Comparison of ENCODE assay signal across 15 cellular contexts in genomic region chr7:591856-592628, GRCh38.
DNase-seq lines count a peak whose midpoint lies in the region; ATAC-seq and TF ChIP-seq lines count a peak whose summit lies in the region.
"Had no signal": no experiment of that assay in that cellular context is flagged by ENCODE, and none has a peak within 500 bp of the region (broad histone marks: within the 10 kb centered on the region; RNA-seq: fewer than 3 reads in every experiment).

No MANE protein-coding gene starts in this region.

- no peaks in the 10 kb centered on the region for H3F3A ChIP-seq in GM23338 (replicated peaks; ENCODE audit: low read depth)

- no peaks in the 10 kb centered on the region for H3K9me2 ChIP-seq in GM23338 (ENCODE audit: insufficient read depth)

- no peak for DNase-seq in GM23338 (ENCODE audit: low spot score)
- DNase-seq in central memory CD8-positive, alpha-beta T cell (ENCODE audit: low spot score in 2 of 2), result no peak
- no peak for DNase-seq in progenitor cell of endocrine pancreas (ENCODE audit: low spot score, unreplicated experiment)
- no peak for DNase-seq in HUDEP-2 (lab: John Stamatoyannopoulos, UW; ENCODE audit: unreplicated experiment in 76 of 76)
- DNase-seq in AML-193 (lab: John Stamatoyannopoulos, UW), result no peak
- DNase-seq in 8988T, result no peak
- DNase-seq: C1 segment of cervical spinal cord; HCEC 1CT; NCI-H1092 treated with DMSO at 0.1 percent for 48 hours; NCI-H1694 treated with DMSO at 0.1 percent for 48 hours; NCI-H345; NCI-H526 treated with DMSO at 0.1 percent for 48 hours; NK-92 treated with Interleukin-12 subunit alpha and Interleukin-12 subunit beta, amount 100 ng/mL, for 24 hours; PC-3 had no signal

- H3K4me3 ChIP-seq in BLaER1 treated with 17β-estradiol and CSF1 and Interleukin-3, amounts not matched to agents 10 nM and 100 nM, result peak overlapping the region in 3 of 10 experiments; percentile 43 to 59 (median 53); a peak in 2 of 20 replicates
- H3K4me3 ChIP-seq in GM23338, result no peak overlapping the region

- peaks cover 4 to 25% (median 13%) of the 10 kb centered on the region in 11 experiments; a peak in 12 of 22 replicates for H3K36me3 ChIP-seq in BLaER1 treated with 17β-estradiol and CSF1 and Interleukin-3, amounts not matched to agents 10 nM and 100 nM
- no peaks in the 10 kb centered on the region for H3K36me3 ChIP-seq in GM23338 (ENCODE audit: insufficient read depth)

- H3K4me1 ChIP-seq in BLaER1 treated with 17β-estradiol and CSF1 and Interleukin-3, amounts not matched to agents 10 nM and 100 nM, result peaks cover 54 to 80% (median 78%) of the 10 kb centered on the region in 10 experiments
- H3K4me1 ChIP-seq in GM23338 (ENCODE audit: insufficient read depth), result no peaks in the 10 kb centered on the region

- peak overlapping the region in 10 of 11 experiments; percentile 26 to 88 (median 78); a peak in 18 of 22 replicates for H3K9ac ChIP-seq in BLaER1 treated with 17β-estradiol and CSF1 and Interleukin-3, amounts not matched to agents 10 nM and 100 nM

- no peaks in the 10 kb centered on the region for H3K79me2 ChIP-seq in GM23338 (replicated peaks; ENCODE audit: insufficient read depth)

- no peak overlapping the region for H2AFZ ChIP-seq in GM23338

- TF ChIP-seq CTCF in GM23338 (conservative IDR thresholded peaks at IDR 0.05; ENCODE audit: low read depth in 2 of 2) (no peak), progenitor cell of endocrine pancreas (IDR thresholded peaks at IDR 0.05; ENCODE audit: unreplicated experiment) (no peak)

- peaks cover 9% of the 10 kb centered on the region for H3K27me3 Mint-ChIP-seq in GM23338 (ENCODE audit: insufficient read depth, low read depth, poor library complexity)
- H3K27me3 Mint-ChIP-seq in central memory CD8-positive, alpha-beta T cell, result no peaks in the 10 kb centered on the region
- no peaks in the 10 kb centered on the region for H3K27me3 Mint-ChIP-seq in progenitor cell of endocrine pancreas

- H3K9me3 ChIP-seq in BLaER1 treated with 17β-estradiol and CSF1 and Interleukin-3, amounts not matched to agents 10 nM and 100 nM (replicated peaks in 1 of 11), result peaks cover 11 to 39% (median 30%) of the 10 kb centered on the region in 11 experiments

- H3K4me1 Mint-ChIP-seq in GM23338, result no peaks in the 10 kb centered on the region
- H3K4me1 Mint-ChIP-seq in central memory CD8-positive, alpha-beta T cell, result no peaks in the 10 kb centered on the region
- H3K4me1 Mint-ChIP-seq in progenitor cell of endocrine pancreas (ENCODE audit: low read depth), result no peaks in the 10 kb centered on the region

- peaks cover 0 to 69% (median 27%) of the 10 kb centered on the region in 11 experiments; a peak in 16 of 22 replicates for H3K27me3 ChIP-seq in BLaER1 treated with 17β-estradiol and CSF1 and Interleukin-3, amounts not matched to agents 10 nM and 100 nM
- no peaks in the 10 kb centered on the region for H3K27me3 ChIP-seq in GM23338 (ENCODE audit: insufficient read depth)

- no peak overlapping the region for H3K4me3 Mint-ChIP-seq in GM23338
- no peak overlapping the region for H3K4me3 Mint-ChIP-seq in central memory CD8-positive, alpha-beta T cell
- no peak overlapping the region for H3K4me3 Mint-ChIP-seq in progenitor cell of endocrine pancreas (ENCODE audit: low read depth)

- H3K36me3 Mint-ChIP-seq in GM23338 (ENCODE audit: low read depth), result peaks cover 40% of the 10 kb centered on the region
- H3K36me3 Mint-ChIP-seq in central memory CD8-positive, alpha-beta T cell (ENCODE audit: insufficient read depth), result peaks cover 8% of the 10 kb centered on the region
- H3K36me3 Mint-ChIP-seq in progenitor cell of endocrine pancreas (ENCODE audit: insufficient read depth), result peaks cover 28% of the 10 kb centered on the region

- H3K9me3 Mint-ChIP-seq in GM23338, result peaks cover 11% of the 10 kb centered on the region
- peaks cover 11% of the 10 kb centered on the region for H3K9me3 Mint-ChIP-seq in central memory CD8-positive, alpha-beta T cell
- peaks cover 10% of the 10 kb centered on the region for H3K9me3 Mint-ChIP-seq in progenitor cell of endocrine pancreas (ENCODE audit: low read depth)

- no peak for ATAC-seq in GM23338
- no peak for ATAC-seq in central memory CD8-positive, alpha-beta T cell (replicated peaks; ENCODE audit: extremely low read depth, poor library complexity, severe bottlenecking)
- ATAC-seq: PC-3 had no signal

- H3K27ac Mint-ChIP-seq in GM23338 (peak overlapping the region; percentile 72), progenitor cell of endocrine pancreas (peak overlapping the region; percentile 84)
- H3K27ac Mint-ChIP-seq in central memory CD8-positive, alpha-beta T cell (ENCODE audit: low read depth), result peak overlapping the region; percentile 16

- peaks cover 0 to 42% (median 0%) of the 10 kb centered on the region in 11 experiments; a peak in 3 of 22 replicates for H4K20me1 ChIP-seq in BLaER1 treated with 17β-estradiol and CSF1 and Interleukin-3, amounts not matched to agents 10 nM and 100 nM
- H4K20me1 ChIP-seq in GM23338 (replicated peaks; ENCODE audit: insufficient read depth), result no peaks in the 10 kb centered on the region

- peak overlapping the region; percentile 76 to 98 (median 95) for H3K4me2 ChIP-seq in BLaER1 treated with 17β-estradiol and CSF1 and Interleukin-3, amounts not matched to agents 10 nM and 100 nM
- H3K4me2 ChIP-seq in GM23338, result no peak overlapping the region

- peak overlapping the region in 10 of 11 experiments; percentile 32 to 99 (median 88); a peak in 18 of 22 replicates for H3K27ac ChIP-seq in BLaER1 treated with 17β-estradiol and CSF1 and Interleukin-3, amounts not matched to agents 10 nM and 100 nM
- no peak overlapping the region for H3K27ac ChIP-seq in GM23338 (ENCODE audit: low read depth)

TF ChIP-seq in GM23338, 12 proteins besides CTCF, POLR2A, EP300 and RAD21 (continues in another document):
- TF ChIP-seq REST (IDR thresholded peaks at IDR 0.05; ENCODE audit: unreplicated experiment) (no peak), CREB1 (CRISPR knock-in tag; IDR thresholded peaks at IDR 0.05; ENCODE audit: low read depth) (no peak), ZNF114 (CRISPR knock-in tag; IDR thresholded peaks at IDR 0.05) (no peak), STAT1 (IDR thresholded peaks at IDR 0.05; ENCODE audit: unreplicated experiment) (no peak), ZNF331 (CRISPR knock-in tag; IDR thresholded peaks at IDR 0.05; ENCODE audit: low read depth) (no peak), POLR2AphosphoS5 (IDR thresholded peaks at IDR 0.05; ENCODE audit: low read depth) (no peak)

Comparison
In these comparisons a context has a peak if more than half of its experiments do, and no peak if none do; other contexts are left out.
1. H3K27ac Mint-ChIP-seq: peak in every context shown above with its lines; median percentile 84 in progenitor cell of endocrine pancreas; 72 in GM23338; 16 in central memory CD8-positive, alpha-beta T cell.